In genomic region chr6:87118054-87118453, GRCh38 we compare ENCODE assay signal across 20 cellular contexts. TPM values are rescaled to one million over a fixed set of nuclear protein-coding genes. Genes with fewer than 3 reads are reported as not detected.
"Had no signal": no experiment of that assay in that cellular context is flagged by ENCODE, and none has a peak within 500 bp of the region (broad histone marks: within the 10 kb centered on the region; RNA-seq: fewer than 3 reads in every experiment).

No MANE protein-coding gene starts in this region.

- H3K4me3 ChIP-seq: ovary, vagina had no signal

- H3K27ac ChIP-seq: ovary, vagina had no signal

- H3K4me3 Mint-ChIP-seq: activated B cell treated with CpG ODN at 0.5 μM for 24 hours; activated naive CD4-positive, alpha-beta T cell treated with anti-CD3 and anti-CD28 coated beads, Interleukin-2, amount 50 U/mL, for 24 hours; brain; neural crest cell had no signal

- H3K36me3 ChIP-seq: ovary, vagina had no signal

- FAIRE-seq: islet of Langerhans, TTC549 had no signal

- H3K9me3 ChIP-seq: ovary, vagina had no signal

- DNase-seq: activated B cell treated with CpG ODN at 0.5 μM for 24 hours; activated CD4-positive, alpha-beta T cell treated with anti-CD3 and anti-CD28 coated beads, Interleukin-2, amount 50 U/mL, for 1 hour; activated T-cell treated with anti-CD3 and anti-CD28 coated beads for 4 hours; amniotic stem cell; cerebellar nuclear complex; dermis blood vessel endothelial cell; glutamatergic neuron; ovary; stimulated activated CD4-positive, alpha-beta T cell treated with anti-CD3 and anti-CD28 coated beads, Interleukin-15, amount 100 ng/mL, for 24 hours; T-helper 2 cell had no signal

- H3K4me1 Mint-ChIP-seq: activated naive CD4-positive, alpha-beta T cell treated with anti-CD3 and anti-CD28 coated beads, Interleukin-2, amount 50 U/mL, for 24 hours; brain; neural crest cell had no signal

- H3K27me3 Mint-ChIP-seq: activated B cell treated with CpG ODN at 0.5 μM for 24 hours had no signal

- H3K27ac Mint-ChIP-seq: activated B cell treated with CpG ODN at 0.5 μM for 24 hours; activated naive CD4-positive, alpha-beta T cell treated with anti-CD3 and anti-CD28 coated beads, Interleukin-2, amount 50 U/mL, for 24 hours; activated T-helper 2 cell treated with anti-CD3 and anti-CD28 coated beads, Interferon-gamma antibody, Interleukin-2, Interleukin-4, amounts not matched to agents 10 μg/mL and 5 μg/mL and 100 μg/mL, durations not matched to agents 14 hours and 24 hours and 36 hours; brain had no signal

- H3K9me3 Mint-ChIP-seq: activated naive CD4-positive, alpha-beta T cell treated with anti-CD3 and anti-CD28 coated beads, Interleukin-2, amount 50 U/mL, for 24 hours; activated T-helper 2 cell treated with anti-CD3 and anti-CD28 coated beads, Interferon-gamma antibody, Interleukin-2, Interleukin-4, amounts not matched to agents 10 μg/mL and 5 μg/mL and 100 μg/mL, durations not matched to agents 14 hours and 24 hours and 36 hours had no signal

- H3K4me1 ChIP-seq: vagina had no signal

- H3K36me3 Mint-ChIP-seq: activated naive CD4-positive, alpha-beta T cell treated with anti-CD3 and anti-CD28 coated beads, Interleukin-2, amount 50 U/mL, for 24 hours; brain had no signal

- H3K27me3 ChIP-seq: ovary, vagina had no signal

RNA-seq across cellular contexts. Expression of gene CGA, which starts 23.1 kb away (rescaled TPM):
- total RNA-seq: activated B cell treated with CpG ODN at 0.5 μM for 24 hours; activated CD8-positive, alpha-beta memory T cell treated with anti-CD3 and anti-CD28 coated beads for 36 hours; dermis blood vessel endothelial cell; liver; neural crest cell; ovary; vagina had no signal
- polyA plus RNA-seq: esophagus, liver, ovary had no signal
